ENCODE assay signal across 12 cellular contexts in genomic region chr9:69820955-69821788, GRCh38. TPM values are rescaled to one million over a fixed set of nuclear protein-coding genes. Genes with fewer than 3 reads are reported as not detected.
DNase-seq lines count a peak whose midpoint lies in the region; ATAC-seq and TF ChIP-seq lines count a peak whose summit lies in the region.
"Had no signal": no experiment of that assay in that cellular context is flagged by ENCODE, and none has a peak within 500 bp of the region (broad histone marks: within the 10 kb centered on the region; RNA-seq: fewer than 3 reads in every experiment).

No MANE protein-coding gene starts in this region.

- H3K4me1 ChIP-seq in right cardiac atrium (ENCODE audit: control insufficient read depth, insufficient read depth, low read length) (no peaks in the 10 kb centered on the region), heart left ventricle (peaks cover 0 to 6% (median 1%) of the 10 kb centered on the region in 12 donors), mesendoderm (ENCODE audit: control insufficient read depth, low read depth, low read length) (peaks cover 4% of the 10 kb centered on the region)

- in situ Hi-C loops in brain microvascular endothelial cell (cut with HindIII; ENCODE audit: low pct_ligation_motif_present, low sequenced_read_pairs), result no loop called here

- no peak overlapping the region for H3K4ac ChIP-seq in mesendoderm (ENCODE audit: low read depth, low read length)

- ATAC-seq in right cardiac atrium (no peak), heart left ventricle (no peak), GM21360 (IDR thresholded peaks at IDR 0.05; ENCODE audit: unreplicated experiment) (no peak)

- DNase-seq in right cardiac atrium, result no peak
- DNase-seq in heart left ventricle, result no peak
- DNase-seq in brain microvascular endothelial cell, result no peak
- DNase-seq in mesendoderm, result no peak
- DNase-seq in NCI-H1105 treated with DMSO at 0.1 percent for 48 hours (lab: John Stamatoyannopoulos, UW), result no peak
- DNase-seq in amygdala (lab: John Stamatoyannopoulos, UW), result no peak
- DNase-seq in NCI-H1092 treated with DMSO at 0.1 percent for 48 hours (lab: John Stamatoyannopoulos, UW), result no peak
- DNase-seq: cortex of kidney, heart right ventricle, NCI-H1436 treated with DMSO at 0.1 percent for 48 hours had no signal

- no peak overlapping the region for H4K5ac ChIP-seq in mesendoderm (ENCODE audit: low read length)

- H4K8ac ChIP-seq in mesendoderm (ENCODE audit: low read depth, low read length), result no peak overlapping the region

- H3K27me3 ChIP-seq in right cardiac atrium (ENCODE audit: control insufficient read depth, insufficient read depth) (no peaks in the 10 kb centered on the region), heart left ventricle (peaks cover 0 to 32% (median 10%) of the 10 kb centered on the region in 9 donors), brain microvascular endothelial cell (replicated peaks) (no peaks in the 10 kb centered on the region), mesendoderm (ENCODE audit: insufficient read depth, low read length, poor library complexity) (no peaks in the 10 kb centered on the region)
- H3K27me3 ChIP-seq: BLaER1 had no signal

- H3K23ac ChIP-seq in mesendoderm (ENCODE audit: low read length), result no peak overlapping the region

- WGBS in right cardiac atrium, result 37% methylated on average over 15 of the region's 15 CpGs
- WGBS in heart left ventricle, 4 donors, result 31 to 37% (median 33%) methylated on average over 15 of the region's 15 CpGs
- 100% methylated on average over 3 of the region's 15 CpGs for WGBS in mesendoderm (ENCODE audit: extremely low coverage, insufficient coverage, low lambda C conversion rate)

- H3K18ac ChIP-seq in mesendoderm (ENCODE audit: low read length), result no peak overlapping the region

- H3K9me3 ChIP-seq in right cardiac atrium (ENCODE audit: control insufficient read depth, low read length) (no peaks in the 10 kb centered on the region), heart left ventricle (no peaks in the 10 kb centered on the region)
- H3K9me3 ChIP-seq: BLaER1, heart right ventricle had no signal

- no peak for TF ChIP-seq CTCF in heart left ventricle (IDR thresholded peaks at IDR 0.05)
- no peak for TF ChIP-seq CTCF in brain microvascular endothelial cell (IDR thresholded peaks at IDR 0.05; ENCODE audit: low read depth, low read length, missing control alignments)

- TF ChIP-seq POLR2A in heart left ventricle (IDR thresholded peaks at IDR 0.05), result no peak

- H3K4me3 ChIP-seq in right cardiac atrium (ENCODE audit: low read length) (peak overlapping the region; percentile 30), heart left ventricle (peak overlapping the region in 2 of 12 donors; percentile 5 to 19), brain microvascular endothelial cell (ENCODE audit: low read depth, low read length) (peak overlapping the region; percentile 39), mesendoderm (ENCODE audit: low read length) (peak overlapping the region; percentile 2)
- H3K4me3 ChIP-seq: BLaER1 had no signal

- no peak overlapping the region for H3K27ac ChIP-seq in right cardiac atrium (ENCODE audit: low read length)
- no peak overlapping the region for H3K27ac ChIP-seq in heart left ventricle
- H3K27ac ChIP-seq in brain microvascular endothelial cell, result no peak overlapping the region
- H3K27ac ChIP-seq in mesendoderm (ENCODE audit: low read depth, low read length), result no peak overlapping the region
- H3K27ac ChIP-seq: BLaER1, heart right ventricle had no signal

- no peak overlapping the region for H3K56ac ChIP-seq in mesendoderm (ENCODE audit: low read length)

- no peaks in the 10 kb centered on the region for H3K79me2 ChIP-seq in mesendoderm (ENCODE audit: control insufficient read depth, insufficient read depth, low read length)

- peak overlapping the region; percentile 37 for H3K4me2 ChIP-seq in mesendoderm (ENCODE audit: low read length)
- H3K4me2 ChIP-seq: BLaER1 had no signal

- no peak overlapping the region for H2BK15ac ChIP-seq in mesendoderm (replicated peaks; ENCODE audit: low read depth)

- no peak overlapping the region for H2BK120ac ChIP-seq in mesendoderm (ENCODE audit: low read depth, low read length)

- H3K79me1 ChIP-seq in mesendoderm (ENCODE audit: low read length), result no peaks in the 10 kb centered on the region

- H3K36me3 ChIP-seq in heart left ventricle, result no peaks in the 10 kb centered on the region
- no peaks in the 10 kb centered on the region for H3K36me3 ChIP-seq in brain microvascular endothelial cell (replicated peaks)
- no peaks in the 10 kb centered on the region for H3K36me3 ChIP-seq in mesendoderm (ENCODE audit: control insufficient read depth, insufficient read depth, low read length)
- H3K36me3 ChIP-seq: BLaER1, heart right ventricle had no signal

- intact Hi-C loops in right cardiac atrium (cut with DNase I) (no loop called here), heart left ventricle (cut with DNase I) (loop anchor here in 1 of 10 donors (5.0 kb wide), 1 partner anchor 49 kb away; no protein-coding TSS in a partner anchor)

- no peak overlapping the region for H3K9ac ChIP-seq in mesendoderm (ENCODE audit: low read length)
- H3K9ac ChIP-seq: BLaER1 had no signal

- H2BK5ac ChIP-seq in mesendoderm (ENCODE audit: low read length), result no peak overlapping the region

- H2AK5ac ChIP-seq in mesendoderm (ENCODE audit: low read length), result no peak overlapping the region

RNA-seq across cellular contexts. Expression of gene CFAP95, which starts 0.6 kb away (rescaled TPM):
- total RNA-seq in right cardiac atrium, result not detected
- polyA plus RNA-seq in right cardiac atrium, result not detected
- total RNA-seq in heart left ventricle, result 1 to 10 TPM in 1 of 9 donors, under 1 TPM in 3, not detected in 5; 0.45 to 1.1 (median 0.49) TPM
- polyA plus RNA-seq in heart left ventricle, result not detected
- 18.4 TPM for polyA plus RNA-seq in mesendoderm (2013, experiment 1 of 2)
- polyA plus RNA-seq in mesendoderm (2013, experiment 2 of 2), result 19.3 TPM
- polyA plus RNA-seq: heart right ventricle had no signal
